In the genomic region with DNA sequence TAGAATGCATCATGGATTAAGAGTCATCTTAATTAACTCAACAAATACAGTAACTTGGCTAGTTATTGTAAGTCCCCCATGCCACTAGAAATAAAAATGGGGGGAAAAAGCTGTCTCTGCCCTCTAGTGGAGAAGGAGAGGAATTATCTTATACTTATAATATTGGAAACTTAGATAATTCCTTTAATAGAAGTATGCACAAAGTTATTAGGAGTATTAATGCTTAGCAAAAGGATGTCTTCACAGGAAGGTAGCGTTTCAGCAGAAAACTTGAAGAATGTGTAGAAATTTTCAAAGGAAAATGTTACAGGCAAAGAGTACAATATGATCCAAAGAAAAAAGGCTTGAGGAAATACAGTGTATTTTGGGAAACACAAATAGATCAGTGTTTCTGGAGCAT, we compare ENCODE assay signal across 8 cellular contexts. TPM values are rescaled to one million over a fixed set of nuclear protein-coding genes. Genes with fewer than 3 reads are reported as not detected.
DNase-seq lines count a peak whose midpoint lies in the region; ATAC-seq and TF ChIP-seq lines count a peak whose summit lies in the region.

No MANE protein-coding gene starts in this region.

- DNase-seq in EH (ENCODE audit: low read depth) (peak; percentile 10), LHCN-M2 (ENCODE audit: low read depth) (peak; percentile 12), amniotic epithelial cell (ENCODE audit: low read depth) (peak; percentile 5), SHP77 treated with DMSO at 0.1 percent for 48 hours (lab: John Stamatoyannopoulos, UW) (no peak), NCI-H1048 (lab: John Stamatoyannopoulos, UW) (no peak)
- DNase-seq in stimulated activated naive CD4-positive, alpha-beta T cell treated with Interleukin-2 at 50 U/mL for 16 hours (lab: John Stamatoyannopoulos, UW) = no peak
- no peak for DNase-seq in stimulated activated naive B cell treated with anti-CD40 and anti-IgM and Interleukin-4, amounts not matched to agents 10 μg/mL and 1 μg/mL and 100 μg/mL, for 72 hours

- no peaks in the 10 kb centered on the region for H3K4me1 Mint-ChIP-seq in stimulated activated naive B cell treated with anti-CD40 and anti-IgM and Interleukin-4, amounts not matched to agents 10 μg/mL and 1 μg/mL and 100 μg/mL, for 72 hours

- peak; percentile 54 to 68 for TF ChIP-seq RAD21 in liver (IDR thresholded peaks at IDR 0.05)

- WGBS in liver = 5% methylated on average over 1 of the region's 1 CpG

- H3K9me3 ChIP-seq in liver (ENCODE audit: control insufficient read depth in 4 of 4, low read length in 3 of 4) = no peaks in the 10 kb centered on the region

- H3K36me3 Mint-ChIP-seq in stimulated activated naive B cell treated with anti-CD40 and anti-IgM and Interleukin-4, amounts not matched to agents 10 μg/mL and 1 μg/mL and 100 μg/mL, for 72 hours = no peaks in the 10 kb centered on the region

- no peak overlapping the region for H3K27ac ChIP-seq in liver (ENCODE audit: low read depth in 1 of 2, low read length in 2 of 2)

- no peaks in the 10 kb centered on the region for H3K9me3 Mint-ChIP-seq in stimulated activated naive B cell treated with anti-CD40 and anti-IgM and Interleukin-4, amounts not matched to agents 10 μg/mL and 1 μg/mL and 100 μg/mL, for 72 hours

- H3K36me3 ChIP-seq in liver (ENCODE audit: control insufficient read depth in 4 of 4, insufficient read depth in 3 of 4, low read depth in 1 of 4, low read length in 3 of 4) = no peaks in the 10 kb centered on the region

- H3K4me3 Mint-ChIP-seq in stimulated activated naive B cell treated with anti-CD40 and anti-IgM and Interleukin-4, amounts not matched to agents 10 μg/mL and 1 μg/mL and 100 μg/mL, for 72 hours = no peak overlapping the region

- no peak overlapping the region for H3K9ac ChIP-seq in liver (ENCODE audit: low read depth in 1 of 2, low read length in 2 of 2)

- H3K4me3 ChIP-seq in liver (ENCODE audit: low read depth in 1 of 3, low read length in 3 of 3) = no peak overlapping the region

- H3K27me3 Mint-ChIP-seq in stimulated activated naive B cell treated with anti-CD40 and anti-IgM and Interleukin-4, amounts not matched to agents 10 μg/mL and 1 μg/mL and 100 μg/mL, for 72 hours = peaks cover 8 to 12% of the 10 kb centered on the region in 2 donors

- H3K4me1 ChIP-seq in liver (ENCODE audit: control insufficient read depth in 4 of 4, insufficient read depth in 4 of 4, low read length in 3 of 4) = no peaks in the 10 kb centered on the region

- no peak overlapping the region for H3K27ac Mint-ChIP-seq in stimulated activated naive B cell treated with anti-CD40 and anti-IgM and Interleukin-4, amounts not matched to agents 10 μg/mL and 1 μg/mL and 100 μg/mL, for 72 hours

- TF ChIP-seq CTCF in liver (IDR thresholded peaks at IDR 0.05; ENCODE audit: low read depth, low read length, missing input control) = peak; percentile 49

- ATAC-seq in stimulated activated naive B cell treated with anti-CD40 and anti-IgM and Interleukin-4, amounts not matched to agents 10 μg/mL and 1 μg/mL and 100 μg/mL, for 72 hours (replicated peaks) = no peak

- no peaks in the 10 kb centered on the region for H3K27me3 ChIP-seq in liver (ENCODE audit: control insufficient read depth in 4 of 4, insufficient read depth in 4 of 4, low read length in 3 of 4)

TF ChIP-seq in liver, 16 proteins besides CTCF, POLR2A, EP300 and RAD21:
- TF ChIP-seq EGR1 (IDR thresholded peaks at IDR 0.05; ENCODE audit: low read depth in 2 of 2) (no peak), TAF1 (conservative IDR thresholded peaks at IDR 0.05) (no peak), HNF4G (IDR thresholded peaks at IDR 0.05) (no peak), RXRA (IDR thresholded peaks at IDR 0.05) (no peak), FOXA1 (IDR thresholded peaks at IDR 0.05) (no peak), SP1 (IDR thresholded peaks at IDR 0.05) (no peak), HNF4A (conservative IDR thresholded peaks at IDR 0.05) (no peak), FOXA2 (IDR thresholded peaks at IDR 0.05) (no peak), JUND (IDR thresholded peaks at IDR 0.05) (no peak), NR2F2 (IDR thresholded peaks at IDR 0.05) (no peak), GABPA (IDR thresholded peaks at IDR 0.05 in 1 of 2, conservative IDR thresholded peaks at IDR 0.05 in 1 of 2) (no peak), YY1 (IDR thresholded peaks at IDR 0.05) (no peak)
- TF ChIP-seq, protein P1, sequence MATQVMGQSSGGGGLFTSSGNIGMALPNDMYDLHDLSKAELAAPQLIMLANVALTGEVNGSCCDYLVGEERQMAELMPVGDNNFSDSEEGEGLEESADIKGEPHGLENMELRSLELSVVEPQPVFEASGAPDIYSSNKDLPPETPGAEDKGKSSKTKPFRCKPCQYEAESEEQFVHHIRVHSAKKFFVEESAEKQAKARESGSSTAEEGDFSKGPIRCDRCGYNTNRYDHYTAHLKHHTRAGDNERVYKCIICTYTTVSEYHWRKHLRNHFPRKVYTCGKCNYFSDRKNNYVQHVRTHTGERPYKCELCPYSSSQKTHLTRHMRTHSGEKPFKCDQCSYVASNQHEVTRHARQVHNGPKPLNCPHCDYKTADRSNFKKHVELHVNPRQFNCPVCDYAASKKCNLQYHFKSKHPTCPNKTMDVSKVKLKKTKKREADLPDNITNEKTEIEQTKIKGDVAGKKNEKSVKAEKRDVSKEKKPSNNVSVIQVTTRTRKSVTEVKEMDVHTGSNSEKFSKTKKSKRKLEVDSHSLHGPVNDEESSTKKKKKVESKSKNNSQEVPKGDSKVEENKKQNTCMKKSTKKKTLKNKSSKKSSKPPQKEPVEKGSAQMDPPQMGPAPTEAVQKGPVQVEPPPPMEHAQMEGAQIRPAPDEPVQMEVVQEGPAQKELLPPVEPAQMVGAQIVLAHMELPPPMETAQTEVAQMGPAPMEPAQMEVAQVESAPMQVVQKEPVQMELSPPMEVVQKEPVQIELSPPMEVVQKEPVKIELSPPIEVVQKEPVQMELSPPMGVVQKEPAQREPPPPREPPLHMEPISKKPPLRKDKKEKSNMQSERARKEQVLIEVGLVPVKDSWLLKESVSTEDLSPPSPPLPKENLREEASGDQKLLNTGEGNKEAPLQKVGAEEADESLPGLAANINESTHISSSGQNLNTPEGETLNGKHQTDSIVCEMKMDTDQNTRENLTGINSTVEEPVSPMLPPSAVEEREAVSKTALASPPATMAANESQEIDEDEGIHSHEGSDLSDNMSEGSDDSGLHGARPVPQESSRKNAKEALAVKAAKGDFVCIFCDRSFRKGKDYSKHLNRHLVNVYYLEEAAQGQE (IDR thresholded peaks at IDR 0.05) = no peak
- TF ChIP-seq, protein P2, sequence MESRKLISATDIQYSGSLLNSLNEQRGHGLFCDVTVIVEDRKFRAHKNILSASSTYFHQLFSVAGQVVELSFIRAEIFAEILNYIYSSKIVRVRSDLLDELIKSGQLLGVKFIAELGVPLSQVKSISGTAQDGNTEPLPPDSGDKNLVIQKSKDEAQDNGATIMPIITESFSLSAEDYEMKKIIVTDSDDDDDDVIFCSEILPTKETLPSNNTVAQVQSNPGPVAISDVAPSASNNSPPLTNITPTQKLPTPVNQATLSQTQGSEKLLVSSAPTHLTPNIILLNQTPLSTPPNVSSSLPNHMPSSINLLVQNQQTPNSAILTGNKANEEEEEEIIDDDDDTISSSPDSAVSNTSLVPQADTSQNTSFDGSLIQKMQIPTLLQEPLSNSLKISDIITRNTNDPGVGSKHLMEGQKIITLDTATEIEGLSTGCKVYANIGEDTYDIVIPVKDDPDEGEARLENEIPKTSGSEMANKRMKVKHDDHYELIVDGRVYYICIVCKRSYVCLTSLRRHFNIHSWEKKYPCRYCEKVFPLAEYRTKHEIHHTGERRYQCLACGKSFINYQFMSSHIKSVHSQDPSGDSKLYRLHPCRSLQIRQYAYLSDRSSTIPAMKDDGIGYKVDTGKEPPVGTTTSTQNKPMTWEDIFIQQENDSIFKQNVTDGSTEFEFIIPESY (IDR thresholded peaks at IDR 0.05) = no peak
- TF ChIP-seq, protein P3, sequence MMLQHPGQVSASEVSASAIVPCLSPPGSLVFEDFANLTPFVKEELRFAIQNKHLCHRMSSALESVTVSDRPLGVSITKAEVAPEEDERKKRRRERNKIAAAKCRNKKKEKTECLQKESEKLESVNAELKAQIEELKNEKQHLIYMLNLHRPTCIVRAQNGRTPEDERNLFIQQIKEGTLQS (IDR thresholded peaks at IDR 0.05) = no peak
- TF ChIP-seq, protein P4, sequence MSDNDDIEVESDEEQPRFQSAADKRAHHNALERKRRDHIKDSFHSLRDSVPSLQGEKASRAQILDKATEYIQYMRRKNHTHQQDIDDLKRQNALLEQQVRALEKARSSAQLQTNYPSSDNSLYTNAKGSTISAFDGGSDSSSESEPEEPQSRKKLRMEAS (IDR thresholded peaks at IDR 0.05) = no peak

RNA-seq across cellular contexts. Expression of a gene that starts 19.8 kb away (rescaled TPM):
- total RNA-seq in LHCN-M2 (2014; rRNA removed) (not detected in 2 replicates), liver (not detected)
- not detected for polyA plus RNA-seq in LHCN-M2 (2012)
- not detected for polyA plus RNA-seq in liver

RNA-seq across cellular contexts. Expression of a gene that starts 35.2 kb away (rescaled TPM):
- total RNA-seq in LHCN-M2 (2014; rRNA removed) = 0.13 TPM in 1 of 2 replicates, not detected in the other
- polyA plus RNA-seq in LHCN-M2 (2012) = 0.28 TPM
- total RNA-seq in liver = under 1 TPM; 0.19 to 0.25 TPM
- under 1 TPM in 1 of 2 donors, not detected in 1; 0.14 TPM for polyA plus RNA-seq in liver

RNA-seq across cellular contexts. Expression of a gene that starts 37.6 kb away (rescaled TPM):
- total RNA-seq in LHCN-M2 (2014; rRNA removed) (18.3 and 19.1 TPM in 2 replicates), liver (1 to 10 TPM; 4.7 to 6.2 TPM)
- polyA plus RNA-seq in LHCN-M2 (2012) = 12.2 TPM
- 10 to 100 TPM in 1 of 2 donors, 1 to 10 TPM in 1; 1.3 to 10.5 TPM for polyA plus RNA-seq in liver

Comparison
In these comparisons a context has a peak if more than half of its experiments do, and no peak if none do; other contexts are left out.
1. DNase-seq: peak in EH (single experiment), LHCN-M2 (single experiment) and amniotic epithelial cell (single experiment); none in stimulated activated naive CD4-positive, alpha-beta T cell treated with Interleukin-2 at 50 U/mL for 16 hours (single experiment), SHP77 treated with DMSO at 0.1 percent for 48 hours (single experiment), NCI-H1048 (single experiment) and stimulated activated naive B cell treated with anti-CD40 and anti-IgM and Interleukin-4, amounts not matched to agents 10 μg/mL and 1 μg/mL and 100 μg/mL, for 72 hours (single experiment).